1 cellular context compared by ENCODE assay signal in genomic region chr12:79945455-79945854, GRCh38.
TF ChIP-seq lines count a peak whose summit lies in the region.

No MANE protein-coding gene starts in this region.

TF ChIP-seq in HepG2, 621 proteins besides CTCF, POLR2A, EP300 and RAD21 (continued from another document):
- TF ChIP-seq, protein P1, sequence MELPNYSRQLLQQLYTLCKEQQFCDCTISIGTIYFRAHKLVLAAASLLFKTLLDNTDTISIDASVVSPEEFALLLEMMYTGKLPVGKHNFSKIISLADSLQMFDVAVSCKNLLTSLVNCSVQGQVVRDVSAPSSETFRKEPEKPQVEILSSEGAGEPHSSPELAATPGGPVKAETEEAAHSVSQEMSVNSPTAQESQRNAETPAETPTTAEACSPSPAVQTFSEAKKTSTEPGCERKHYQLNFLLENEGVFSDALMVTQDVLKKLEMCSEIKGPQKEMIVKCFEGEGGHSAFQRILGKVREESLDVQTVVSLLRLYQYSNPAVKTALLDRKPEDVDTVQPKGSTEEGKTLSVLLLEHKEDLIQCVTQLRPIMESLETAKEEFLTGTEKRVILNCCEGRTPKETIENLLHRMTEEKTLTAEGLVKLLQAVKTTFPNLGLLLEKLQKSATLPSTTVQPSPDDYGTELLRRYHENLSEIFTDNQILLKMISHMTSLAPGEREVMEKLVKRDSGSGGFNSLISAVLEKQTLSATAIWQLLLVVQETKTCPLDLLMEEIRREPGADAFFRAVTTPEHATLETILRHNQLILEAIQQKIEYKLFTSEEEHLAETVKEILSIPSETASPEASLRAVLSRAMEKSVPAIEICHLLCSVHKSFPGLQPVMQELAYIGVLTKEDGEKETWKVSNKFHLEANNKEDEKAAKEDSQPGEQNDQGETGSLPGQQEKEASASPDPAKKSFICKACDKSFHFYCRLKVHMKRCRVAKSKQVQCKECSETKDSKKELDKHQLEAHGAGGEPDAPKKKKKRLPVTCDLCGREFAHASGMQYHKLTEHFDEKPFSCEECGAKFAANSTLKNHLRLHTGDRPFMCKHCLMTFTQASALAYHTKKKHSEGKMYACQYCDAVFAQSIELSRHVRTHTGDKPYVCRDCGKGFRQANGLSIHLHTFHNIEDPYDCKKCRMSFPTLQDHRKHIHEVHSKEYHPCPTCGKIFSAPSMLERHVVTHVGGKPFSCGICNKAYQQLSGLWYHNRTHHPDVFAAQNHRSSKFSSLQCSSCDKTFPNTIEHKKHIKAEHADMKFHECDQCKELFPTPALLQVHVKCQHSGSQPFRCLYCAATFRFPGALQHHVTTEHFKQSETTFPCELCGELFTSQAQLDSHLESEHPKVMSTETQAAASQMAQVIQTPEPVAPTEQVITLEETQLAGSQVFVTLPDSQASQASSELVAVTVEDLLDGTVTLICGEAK (IDR thresholded peaks at IDR 0.05): no peak
- TF ChIP-seq, protein P1 (CRISPR knock-in tag; IDR thresholded peaks at IDR 0.05): no peak
- TF ChIP-seq ZFP82 (CRISPR knock-in tag; IDR thresholded peaks at IDR 0.05; ENCODE audit: borderline replicate concordance): no peak
- TF ChIP-seq ZNF264 (CRISPR knock-in tag; IDR thresholded peaks at IDR 0.05): no peak
- TF ChIP-seq, protein P2, sequence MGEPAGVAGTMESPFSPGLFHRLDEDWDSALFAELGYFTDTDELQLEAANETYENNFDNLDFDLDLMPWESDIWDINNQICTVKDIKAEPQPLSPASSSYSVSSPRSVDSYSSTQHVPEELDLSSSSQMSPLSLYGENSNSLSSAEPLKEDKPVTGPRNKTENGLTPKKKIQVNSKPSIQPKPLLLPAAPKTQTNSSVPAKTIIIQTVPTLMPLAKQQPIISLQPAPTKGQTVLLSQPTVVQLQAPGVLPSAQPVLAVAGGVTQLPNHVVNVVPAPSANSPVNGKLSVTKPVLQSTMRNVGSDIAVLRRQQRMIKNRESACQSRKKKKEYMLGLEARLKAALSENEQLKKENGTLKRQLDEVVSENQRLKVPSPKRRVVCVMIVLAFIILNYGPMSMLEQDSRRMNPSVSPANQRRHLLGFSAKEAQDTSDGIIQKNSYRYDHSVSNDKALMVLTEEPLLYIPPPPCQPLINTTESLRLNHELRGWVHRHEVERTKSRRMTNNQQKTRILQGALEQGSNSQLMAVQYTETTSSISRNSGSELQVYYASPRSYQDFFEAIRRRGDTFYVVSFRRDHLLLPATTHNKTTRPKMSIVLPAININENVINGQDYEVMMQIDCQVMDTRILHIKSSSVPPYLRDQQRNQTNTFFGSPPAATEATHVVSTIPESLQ (CRISPR knock-in tag; conservative IDR thresholded peaks at IDR 0.05): no peak
- TF ChIP-seq, protein P3, sequence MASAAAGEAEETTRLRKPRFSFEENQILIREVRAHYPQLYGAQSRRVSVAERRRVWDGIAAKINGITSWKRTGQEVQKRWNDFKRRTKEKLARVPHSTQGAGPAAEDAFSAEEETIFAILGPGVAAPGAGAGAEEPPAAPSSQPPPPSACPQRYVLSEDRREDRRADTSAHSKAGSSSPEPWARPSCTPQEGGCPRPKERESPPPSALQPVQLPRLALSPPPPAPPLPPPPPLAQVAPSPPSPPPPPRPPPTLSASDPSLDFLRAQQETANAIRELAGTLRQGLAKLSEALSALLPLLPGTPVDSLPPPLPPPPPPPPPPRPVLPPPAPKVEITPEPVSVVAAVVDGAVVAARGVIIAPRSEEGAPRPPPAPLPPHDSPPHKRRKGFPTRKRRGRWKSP (CRISPR knock-in tag; IDR thresholded peaks at IDR 0.05): no peak
- TF ChIP-seq REPIN1 (CRISPR knock-in tag; IDR thresholded peaks at IDR 0.05; ENCODE audit: borderline replicate concordance, low read depth): no peak
- no peak for TF ChIP-seq ZNF747 (CRISPR knock-in tag; IDR thresholded peaks at IDR 0.05; ENCODE audit: borderline replicate concordance)
- no peak for TF ChIP-seq UBTF (CRISPR knock-in tag; IDR thresholded peaks at IDR 0.05)
- TF ChIP-seq FOXO1 (CRISPR knock-in tag; IDR thresholded peaks at IDR 0.05): no peak
- TF ChIP-seq, protein P4, sequence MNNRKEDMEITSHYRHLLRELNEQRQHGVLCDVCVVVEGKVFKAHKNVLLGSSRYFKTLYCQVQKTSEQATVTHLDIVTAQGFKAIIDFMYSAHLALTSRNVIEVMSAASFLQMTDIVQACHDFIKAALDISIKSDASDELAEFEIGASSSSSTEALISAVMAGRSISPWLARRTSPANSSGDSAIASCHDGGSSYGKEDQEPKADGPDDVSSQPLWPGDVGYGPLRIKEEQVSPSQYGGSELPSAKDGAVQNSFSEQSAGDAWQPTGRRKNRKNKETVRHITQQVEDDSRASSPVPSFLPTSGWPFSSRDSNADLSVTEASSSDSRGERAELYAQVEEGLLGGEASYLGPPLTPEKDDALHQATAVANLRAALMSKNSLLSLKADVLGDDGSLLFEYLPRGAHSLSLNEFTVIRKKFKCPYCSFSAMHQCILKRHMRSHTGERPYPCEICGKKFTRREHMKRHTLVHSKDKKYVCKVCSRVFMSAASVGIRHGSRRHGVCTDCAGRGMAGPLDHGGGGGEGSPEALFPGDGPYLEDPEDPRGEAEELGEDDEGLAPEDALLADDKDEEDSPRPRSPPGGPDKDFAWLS (CRISPR knock-in tag; IDR thresholded peaks at IDR 0.05; ENCODE audit: borderline replicate concordance): no peak
- no peak for TF ChIP-seq KMT2A (CRISPR knock-in tag; IDR thresholded peaks at IDR 0.05)
- TF ChIP-seq PAX8 (CRISPR knock-in tag; IDR thresholded peaks at IDR 0.05; ENCODE audit: borderline replicate concordance): no peak
